Comparison of ENCODE assay signal across 10 cellular contexts in the genomic region with DNA sequence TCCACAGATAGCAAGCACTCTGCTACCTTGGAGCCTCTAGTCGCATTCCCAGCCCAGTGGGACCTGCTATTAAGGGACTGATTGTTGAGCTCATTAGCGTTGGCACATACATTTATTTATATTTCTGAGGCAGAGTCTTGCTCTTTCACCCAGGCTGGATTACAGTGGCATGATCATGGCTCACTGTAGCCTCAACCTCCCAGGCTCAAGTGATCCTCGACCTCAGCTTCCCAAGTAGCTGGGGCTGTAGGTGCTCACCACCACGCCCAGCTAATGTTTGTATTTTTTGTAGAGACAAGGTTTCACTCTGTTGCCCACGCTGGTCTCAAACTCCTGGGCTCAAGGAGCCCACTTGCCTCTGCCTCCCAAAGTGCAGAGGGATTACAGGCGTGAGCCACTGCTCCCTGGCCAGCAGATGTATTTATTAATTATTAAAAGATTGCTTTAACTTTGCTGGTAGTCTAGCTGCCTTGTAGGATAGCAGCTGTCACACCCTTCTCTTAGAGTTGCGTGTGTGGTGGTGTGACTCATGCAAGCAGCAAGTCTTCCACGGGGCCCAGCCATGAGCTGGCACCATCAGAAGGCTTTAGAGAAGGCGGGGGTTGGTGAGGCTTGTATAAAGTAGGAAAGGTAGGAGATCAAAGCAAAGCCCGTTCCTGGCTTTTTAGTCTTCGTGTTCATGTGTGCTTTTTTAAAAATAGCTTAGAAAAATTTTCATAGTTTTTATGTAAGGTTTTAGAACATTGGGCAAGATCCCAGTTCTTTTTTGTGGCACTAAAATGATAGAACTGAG. TPM values are rescaled to one million over a fixed set of nuclear protein-coding genes. Genes with fewer than 3 reads are reported as not detected.
DNase-seq lines count a peak whose midpoint lies in the region; ATAC-seq, FAIRE-seq and TF ChIP-seq lines count a peak whose summit lies in the region.
"Had no signal": no experiment of that assay in that cellular context is flagged by ENCODE, and none has a peak within 500 bp of the region (broad histone marks: within the 10 kb centered on the region; RNA-seq: fewer than 3 reads in every experiment).

No MANE protein-coding gene starts in this region.

- H3K23ac ChIP-seq in H9 (ENCODE audit: insufficient read length, low read depth, low read length) = no peak overlapping the region

- no peak overlapping the region for H3K14ac ChIP-seq in H9 (ENCODE audit: insufficient read depth, low read length)

- no peak overlapping the region for H3K4ac ChIP-seq in H9 (ENCODE audit: low read depth, low read length)

- H2BK120ac ChIP-seq in H9 (ENCODE audit: low read depth, low read length, poor library complexity, severe bottlenecking) = no peak overlapping the region

- H3K27me3 ChIP-seq in H9 (ENCODE audit: insufficient read depth, low read length) = no peaks in the 10 kb centered on the region

- H2BK12ac ChIP-seq in H9 (ENCODE audit: insufficient read length, low read depth, low read length) = no peak overlapping the region

- H3K4me2 ChIP-seq in H9 (ENCODE audit: insufficient read depth, insufficient read length, low read length) = no peak overlapping the region

- intact Hi-C loops in mucosa of descending colon (cut with DNase I, micrococcal nuclease) = no loop called here

- peak overlapping the region; percentile 51 for H3K27ac Mint-ChIP-seq in activated naive CD8-positive, alpha-beta T cell treated with anti-CD3 and anti-CD28 coated beads, Interleukin-2, amount 50 U/mL, for 24 hours
- no peak overlapping the region; a peak in 1 of 7 replicates for H3K27ac Mint-ChIP-seq in H9

- H2BK15ac ChIP-seq in H9 (ENCODE audit: low read depth, low read length) = no peak overlapping the region

- H3K4me3 ChIP-seq in mucosa of descending colon = no peak overlapping the region

- no CpG with 5 or more reads among the region's 11 CpGs for WGBS in H9 (ENCODE audit: extremely low coverage, insufficient read length, low lambda C conversion rate)

- H2BK5ac ChIP-seq in H9 (ENCODE audit: insufficient read length, low read length) = no peak overlapping the region

- no peaks in the 10 kb centered on the region for H3K79me2 ChIP-seq in H9 (ENCODE audit: insufficient read depth, low read length)

- H3K9me3 ChIP-seq in mucosa of descending colon (no peaks in the 10 kb centered on the region), H9 (ENCODE audit: control insufficient read depth, low read depth, low read length) (no peaks in the 10 kb centered on the region)

- peaks cover 36% of the 10 kb centered on the region for H3K4me1 Mint-ChIP-seq in activated naive CD8-positive, alpha-beta T cell treated with anti-CD3 and anti-CD28 coated beads, Interleukin-2, amount 50 U/mL, for 24 hours
- peaks cover 2% of the 10 kb centered on the region in 2 experiments; a peak in 1 of 4 replicates for H3K4me1 Mint-ChIP-seq in H9

- no peaks in the 10 kb centered on the region for H3K36me3 ChIP-seq in mucosa of descending colon (ENCODE audit: low read depth)

- TF ChIP-seq CTCF in mucosa of descending colon (IDR thresholded peaks at IDR 0.05) (no peak), H9 (conservative IDR thresholded peaks at IDR 0.05) (no peak)

- H3K36me3 Mint-ChIP-seq in activated naive CD8-positive, alpha-beta T cell treated with anti-CD3 and anti-CD28 coated beads, Interleukin-2, amount 50 U/mL, for 24 hours (ENCODE audit: low read depth) = peaks cover 50% of the 10 kb centered on the region
- peaks cover 14 to 82% (median 55%) of the 10 kb centered on the region in 3 experiments; a peak in 6 of 7 replicates for H3K36me3 Mint-ChIP-seq in H9 (ENCODE audit: insufficient read depth in 1 of 3, low read depth in 3 of 3)

- H3K23me2 ChIP-seq in H9 (ENCODE audit: insufficient read length, low read depth, low read length, poor library complexity, severe bottlenecking) = no peaks in the 10 kb centered on the region

- H3T11ph ChIP-seq in H9 (ENCODE audit: low read length) = no peak overlapping the region

- peak; percentile 74 for DNase-seq in A172 (ENCODE audit: low spot score)
- DNase-seq in NCI-H226 = peak; percentile 80
- peak; percentile 64 for DNase-seq in activated naive CD8-positive, alpha-beta T cell treated with anti-CD3 and anti-CD28 coated beads, Interleukin-2, amount 50 U/mL, for 24 hours
- DNase-seq in mucosa of descending colon = no peak
- DNase-seq in urothelium cell line (ENCODE audit: low spot score) = peak; percentile 91
- no peak for DNase-seq in iPS-NIHi11 (ENCODE audit: low spot score)
- no peak for DNase-seq in pons (ENCODE audit: low spot score)
- no peak for DNase-seq in H9

- no peak overlapping the region for H3K56ac ChIP-seq in H9 (ENCODE audit: insufficient read length, low read depth, low read length)

- FAIRE-seq in urothelium cell line (lab: Jason Lieb, UNC) = peak; percentile 85
- FAIRE-seq: TTC549 had no signal

- H3K79me1 ChIP-seq in H9 (ENCODE audit: insufficient read depth, low read depth, low read length, poor library complexity, severe bottlenecking) = no peaks in the 10 kb centered on the region

- no peak overlapping the region for H4K8ac ChIP-seq in H9 (replicated peaks; ENCODE audit: insufficient read length, low read depth, low read length)

- no peak overlapping the region for H3K27ac ChIP-seq in H9 (ENCODE audit: insufficient read length, low read depth, low read length)

- peak; percentile 100 for ATAC-seq in activated naive CD8-positive, alpha-beta T cell treated with anti-CD3 and anti-CD28 coated beads, Interleukin-2, amount 50 U/mL, for 24 hours
- peak; percentile 67 for ATAC-seq in mucosa of descending colon

- H3K9me3 Mint-ChIP-seq in activated naive CD8-positive, alpha-beta T cell treated with anti-CD3 and anti-CD28 coated beads, Interleukin-2, amount 50 U/mL, for 24 hours = no peaks in the 10 kb centered on the region
- H3K9me3 Mint-ChIP-seq in H9 = no peaks in the 10 kb centered on the region; a peak in 1 of 5 replicates

- H4K5ac ChIP-seq in H9 (ENCODE audit: insufficient read length, low read depth, low read length) = no peak overlapping the region

- no peak overlapping the region for H2BK20ac ChIP-seq in H9 (ENCODE audit: low read depth, low read length, poor library complexity, severe bottlenecking)

- no peaks in the 10 kb centered on the region for H4K20me1 ChIP-seq in H9 (ENCODE audit: control insufficient read depth, insufficient read depth, insufficient read length)

- H2AK5ac ChIP-seq in H9 (ENCODE audit: insufficient read length, low read length) = no peak overlapping the region

- no peak overlapping the region for H3K4me3 Mint-ChIP-seq in activated naive CD8-positive, alpha-beta T cell treated with anti-CD3 and anti-CD28 coated beads, Interleukin-2, amount 50 U/mL, for 24 hours
- H3K4me3 Mint-ChIP-seq in H9 = no peak overlapping the region

- H3K4me1 ChIP-seq in mucosa of descending colon (ENCODE audit: low read depth) = no peaks in the 10 kb centered on the region
- H3K4me1 ChIP-seq in H9 (ENCODE audit: insufficient read depth, low read length) = no peaks in the 10 kb centered on the region

- H3K18ac ChIP-seq in H9 (ENCODE audit: insufficient read length, low read depth, low read length) = no peak overlapping the region

- no peak overlapping the region for H2AFZ ChIP-seq in H9 (ENCODE audit: low read length)

- no peaks in the 10 kb centered on the region for H3K27me3 Mint-ChIP-seq in activated naive CD8-positive, alpha-beta T cell treated with anti-CD3 and anti-CD28 coated beads, Interleukin-2, amount 50 U/mL, for 24 hours
- H3K27me3 Mint-ChIP-seq in H9 (ENCODE audit: low read depth) = no peaks in the 10 kb centered on the region

- no peak overlapping the region for H3K9ac ChIP-seq in H9 (ENCODE audit: extremely low read depth, insufficient read length, low read length)

- no peak overlapping the region for H4K91ac ChIP-seq in H9 (ENCODE audit: insufficient read length, low read depth, low read length)

RNA-seq across cellular contexts. Expression of a gene that starts 16.5 kb away (rescaled TPM):
- 9.4 and 12.0 TPM in 2 replicates for total RNA-seq in A172 (2014; rRNA removed; shearing (Covaris generic))
- total RNA-seq in mucosa of descending colon (1 to 10 TPM; 6.0 to 8.1 (median 7.9) TPM), H9 (2021) (14.0 and 14.1 TPM in 2 replicates)

RNA-seq across cellular contexts. Expression of a gene that starts 40.5 kb away (rescaled TPM):
- total RNA-seq in A172 (2014; rRNA removed; shearing (Covaris generic)) = not detected in 2 replicates
- under 1 TPM in 1 of 3 donors, not detected in 2; 0.17 TPM for total RNA-seq in mucosa of descending colon
- 0.24 and 0.33 TPM in 2 replicates for total RNA-seq in H9 (2021)
- total RNA-seq: skeletal muscle tissue had no signal

RNA-seq across cellular contexts. Expression of a gene that starts 40.7 kb away (rescaled TPM):
- 0.14 TPM in 2 replicates for total RNA-seq in A172 (2014; rRNA removed; shearing (Covaris generic))
- total RNA-seq in mucosa of descending colon (1 to 10 TPM; 4.4 to 5.6 (median 4.4) TPM), H9 (2021) (8.2 TPM in 2 replicates)

Comparison
In these comparisons a context has a peak if more than half of its experiments do, and no peak if none do; other contexts are left out.
1. DNase-seq: peak in A172 (single experiment), NCI-H226 (single experiment), activated naive CD8-positive, alpha-beta T cell treated with anti-CD3 and anti-CD28 coated beads, Interleukin-2, amount 50 U/mL, for 24 hours (single experiment) and urothelium cell line (single experiment); none in mucosa of descending colon (0 of 3), iPS-NIHi11 (single experiment), pons (single experiment) and H9 (single experiment).